ENCODE assay signal across 8 cellular contexts in the genomic region with DNA sequence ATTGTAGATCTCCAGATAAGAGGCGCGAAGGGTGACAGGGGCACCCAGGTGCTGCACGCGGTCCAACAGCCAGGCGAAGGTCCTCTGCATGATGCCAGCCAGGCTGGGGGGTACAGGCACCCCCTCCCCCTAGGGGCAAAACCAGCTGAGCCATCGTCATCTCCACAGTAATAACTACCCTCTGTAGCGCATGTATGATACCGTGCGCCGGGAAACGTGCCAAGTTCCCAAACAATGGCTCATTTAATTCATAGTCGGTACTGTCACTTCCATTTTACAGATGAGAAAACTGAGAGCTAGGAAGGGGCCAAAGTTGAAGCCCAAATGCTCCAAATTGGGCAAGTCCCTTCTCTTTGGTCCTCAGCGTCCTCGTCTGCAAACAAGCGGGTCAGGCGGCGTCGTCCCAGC. TPM values are rescaled to one million over a fixed set of nuclear protein-coding genes. Genes with fewer than 3 reads are reported as not detected.
A peak's percentile ranks its signal among the peaks of the same experiment; 100 is the strongest.
DNase-seq lines count a peak whose midpoint lies in the region; ATAC-seq and TF ChIP-seq lines count a peak whose summit lies in the region.

No MANE protein-coding gene starts in this region.

- H3K4me3 ChIP-seq in heart left ventricle (peak overlapping the region in 11 of 12 donors; percentile 32 to 54 (median 48)), body of pancreas (peak overlapping the region; percentile 51 to 64), uterus (peak overlapping the region; percentile 21 to 33)

- H3K27me3 ChIP-seq in heart left ventricle (peaks cover 0 to 34% (median 13%) of the 10 kb centered on the region in 9 donors), body of pancreas (no peaks in the 10 kb centered on the region), uterus (no peaks in the 10 kb centered on the region)

- H3K9me3 ChIP-seq in heart left ventricle (peaks cover 0 to 10% (median 2%) of the 10 kb centered on the region in 12 donors), body of pancreas (no peaks in the 10 kb centered on the region), uterus (no peaks in the 10 kb centered on the region)

- H3K27ac ChIP-seq in heart left ventricle (no peak overlapping the region), body of pancreas (peak overlapping the region in 3 of 4 donors; percentile 75 to 94 (median 88)), uterus (no peak overlapping the region)

- no peak for TF ChIP-seq CTCF in heart left ventricle (IDR thresholded peaks at IDR 0.05)
- no peak for TF ChIP-seq CTCF in body of pancreas (IDR thresholded peaks at IDR 0.05)
- TF ChIP-seq CTCF in uterus (IDR thresholded peaks at IDR 0.05), result no peak

- DNase-seq in heart left ventricle, result no peak
- DNase-seq in cardiac septum (ENCODE audit: low spot score), result no peak
- peak; percentile 62 to 72 (median 66) for DNase-seq in body of pancreas
- DNase-seq in mesenteric fat pad (ENCODE audit: low spot score), result peak; percentile 81
- peak in 1 of 2 donors; percentile 17 for DNase-seq in uterus
- no peak for DNase-seq in NCI-H2029 treated with DMSO at 0.1 percent for 48 hours (lab: John Stamatoyannopoulos, UW)

- peaks cover 0 to 17% (median 5%) of the 10 kb centered on the region in 12 donors for H3K4me1 ChIP-seq in heart left ventricle
- H3K4me1 ChIP-seq in body of pancreas, result peaks cover 55% of the 10 kb centered on the region
- H3K4me1 ChIP-seq in uterus, result peaks cover 0 to 7% of the 10 kb centered on the region in 2 donors

- intact Hi-C loops in heart left ventricle (cut with DNase I) (no loop called here), cardiac septum (cut with DNase I) (no loop called here), body of pancreas (cut with DNase I) (no loop called here), uterus (cut with DNase I; ENCODE audit: low total_unique reads) (no loop called here)

- ATAC-seq in heart left ventricle (no peak), body of pancreas (no peak), HG02610 (IDR thresholded peaks at IDR 0.05; ENCODE audit: unreplicated experiment) (no peak), GM21786 (IDR thresholded peaks at IDR 0.05; ENCODE audit: unreplicated experiment) (no peak)

- WGBS in heart left ventricle, 4 donors, result 19 to 30% (median 21%) methylated on average over 18 of the region's 18 CpGs
- 9 to 10% methylated on average over 18 of the region's 18 CpGs for WGBS in body of pancreas, 2 donors

- no peak for TF ChIP-seq POLR2A in heart left ventricle (IDR thresholded peaks at IDR 0.05)
- TF ChIP-seq POLR2A in body of pancreas (IDR thresholded peaks at IDR 0.05), result no peak
- no peak for TF ChIP-seq POLR2A in uterus (IDR thresholded peaks at IDR 0.05)

- H3K36me3 ChIP-seq in heart left ventricle (no peaks in the 10 kb centered on the region), body of pancreas (replicated peaks in 1 of 2; ENCODE audit: insufficient read depth in 1 of 2, low read depth in 2 of 2) (peaks cover 0 to 1% of the 10 kb centered on the region in 2 donors), uterus (no peaks in the 10 kb centered on the region)

RNA-seq across cellular contexts. Expression of a gene that starts 1.5 kb away (rescaled TPM):
- under 1 TPM in 1 of 9 donors, not detected in 8; 0.21 TPM for total RNA-seq in heart left ventricle
- polyA plus RNA-seq in heart left ventricle, result under 1 TPM in 1 of 2 donors, not detected in 1; 0.08 TPM
- total RNA-seq in cardiac septum, result not detected
- total RNA-seq in body of pancreas, result 100 to 1,000 TPM; 135 to 249 TPM
- total RNA-seq in mesenteric fat pad, result 0.84 TPM
- total RNA-seq in uterus, result 1 to 10 TPM; 1.5 to 5.4 (median 2.7) TPM

RNA-seq across cellular contexts. Expression of a gene that starts 19.5 kb away (rescaled TPM):
- total RNA-seq in heart left ventricle (under 1 TPM in 2 of 9 donors, not detected in 7; 0.20 to 0.32 TPM), cardiac septum (not detected), body of pancreas (100 to 1,000 TPM in 1 of 2 donors, 10 to 100 TPM in 1; 53.4 to 307 TPM), mesenteric fat pad (not detected), uterus (1 to 10 TPM in 1 of 4 donors, not detected in 3; 1.3 TPM)
- polyA plus RNA-seq in heart left ventricle, result under 1 TPM in 1 of 2 donors, not detected in 1; 0.08 TPM

RNA-seq across cellular contexts. Expression of a gene that starts 57.7 kb away (rescaled TPM):
- 10 to 100 TPM in 1 of 9 donors, 1 to 10 TPM in 8; 2.3 to 10.8 (median 5.2) TPM for total RNA-seq in heart left ventricle
- polyA plus RNA-seq in heart left ventricle, result 10 to 100 TPM in 1 of 2 donors, 1 to 10 TPM in 1; 2.7 to 14.2 TPM
- 12.8 TPM for total RNA-seq in cardiac septum
- total RNA-seq in body of pancreas, result 10 to 100 TPM; 24.1 to 58.0 TPM
- total RNA-seq in mesenteric fat pad, result 101 TPM
- total RNA-seq in uterus, result 10 to 100 TPM in 3 of 4 donors, 1 to 10 TPM in 1; 7.9 to 52.9 (median 43.3) TPM

Comparison
In these comparisons a context has a peak if more than half of its experiments do, and no peak if none do; other contexts are left out.
1. DNase-seq: peak in body of pancreas (4 of 4) and mesenteric fat pad (single experiment); none in heart left ventricle (0 of 5), cardiac septum (single experiment) and NCI-H2029 treated with DMSO at 0.1 percent for 48 hours (single experiment).
2. H3K27ac ChIP-seq: peak in body of pancreas (3 of 4); none in heart left ventricle (0 of 12) and uterus (0 of 2).
3. RNA of a gene that starts 1.5 kb away (total RNA-seq): 135 to 249 TPM in body of pancreas; 1.5 to 5.4 TPM in uterus, 0.84 TPM in mesenteric fat pad (single experiment), 0.21 TPM in heart left ventricle and not detected in cardiac septum (single experiment); every median in the first group is over 10 times any median in the second.
4. RNA of a gene that starts 19.5 kb away (total RNA-seq): 53.4 to 307 TPM in body of pancreas; 0.20 to 0.32 TPM in heart left ventricle, not detected in cardiac septum (single experiment), not detected in mesenteric fat pad (single experiment) and 1.3 TPM in uterus; every median in the first group is over 10 times any median in the second.
5. Peak in every context shown above with its lines, with median percentiles within 50 percentile points of each other: H3K4me3 ChIP-seq.